ENCODE assay signal across 17 cellular contexts in the genomic region with DNA sequence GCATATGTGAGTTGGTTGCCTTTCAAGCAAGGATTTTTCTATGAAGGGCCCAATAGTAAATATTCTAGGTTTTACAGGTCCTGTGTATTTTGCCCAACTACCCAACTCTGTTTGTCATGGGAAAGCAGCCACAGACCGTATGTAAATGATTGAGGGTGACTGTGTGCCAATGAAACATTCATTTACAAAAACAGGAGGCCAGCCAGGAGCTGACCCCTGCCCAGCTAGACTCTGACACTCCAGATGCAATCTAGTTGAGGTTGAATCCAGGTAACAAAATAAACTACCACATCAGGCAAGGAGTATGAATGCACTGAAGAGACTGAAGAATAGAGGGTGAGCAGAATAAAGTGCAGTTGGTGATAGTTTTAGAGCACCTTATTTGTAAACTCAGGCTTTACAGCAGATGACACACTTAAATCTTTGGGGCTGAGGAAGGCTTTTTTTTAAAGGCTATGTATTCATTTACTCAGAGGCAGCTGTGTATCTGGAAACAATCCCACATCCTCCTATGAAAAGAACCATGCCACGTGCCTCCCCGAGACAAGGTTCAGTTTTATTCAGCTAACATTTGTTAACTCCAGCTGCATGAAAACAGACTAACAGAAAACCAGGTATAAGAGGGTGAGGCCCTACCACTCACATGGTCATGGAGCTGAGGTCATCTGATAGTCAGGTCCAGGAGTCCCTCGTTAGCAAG.
A peak's percentile ranks its signal among the peaks of the same experiment; 100 is the strongest.
DNase-seq lines count a peak whose midpoint lies in the region; ATAC-seq and TF ChIP-seq lines count a peak whose summit lies in the region.
"Had no signal": no experiment of that assay in that cellular context is flagged by ENCODE, and none has a peak within 500 bp of the region (broad histone marks: within the 10 kb centered on the region; RNA-seq: fewer than 3 reads in every experiment).

No MANE protein-coding gene starts in this region.

- no peak overlapping the region for H3K4me3 ChIP-seq in naive thymus-derived CD4-positive, alpha-beta T cell (ENCODE audit: low read length)
- H3K4me3 ChIP-seq: BLaER1 treated with 17β-estradiol and CSF1 and Interleukin-3, amounts not matched to agents 10 nM and 100 nM had no signal

- peak overlapping the region; percentile 1 to 90 (median 73) for H3K27ac Mint-ChIP-seq in naive thymus-derived CD4-positive, alpha-beta T cell
- no peak overlapping the region for H3K27ac Mint-ChIP-seq in HFFc6
- H3K27ac Mint-ChIP-seq: activated B cell treated with CpG ODN at 0.5 μM for 24 hours, T-helper 17 cell, type B pancreatic cell had no signal

- no peaks in the 10 kb centered on the region for H3K27me3 Mint-ChIP-seq in naive thymus-derived CD4-positive, alpha-beta T cell
- peaks cover 2% of the 10 kb centered on the region for H3K27me3 Mint-ChIP-seq in HFFc6 (ENCODE audit: insufficient read depth)
- H3K27me3 Mint-ChIP-seq: activated B cell treated with CpG ODN at 0.5 μM for 24 hours, type B pancreatic cell had no signal

- POLR2A ChIA-PET in naive thymus-derived CD4-positive, alpha-beta T cell (lab: Charles Lee), result interaction anchor here (1.0 to 1.9 kb wide), 6 partner anchors 8 to 190 kb away, joined by 3 to 9 read pairs (median 4); a partner anchor contains a TSS

- H3K4me1 ChIP-seq in naive thymus-derived CD4-positive, alpha-beta T cell (ENCODE audit: control insufficient read depth in 2 of 2, insufficient read depth in 2 of 2, low read length in 2 of 2), result peaks cover 0 to 50% of the 10 kb centered on the region in 2 donors

- H3K27me3 ChIP-seq in naive thymus-derived CD4-positive, alpha-beta T cell (ENCODE audit: control insufficient read depth in 2 of 2, insufficient read depth in 2 of 2, low read length in 2 of 2), result no peaks in the 10 kb centered on the region

- CTCF ChIA-PET in naive thymus-derived CD4-positive, alpha-beta T cell (lab: Charles Lee), result interaction anchor here (0.9 kb wide), 1 partner anchor 111 kb away, joined by 3 read pairs; a partner anchor contains a TSS

- DNase-seq in NCI-H2029 (lab: John Stamatoyannopoulos, UW) (peak; percentile 12), NCI-H2029 treated with DMSO at 0.1 percent for 48 hours (lab: John Stamatoyannopoulos, UW) (no peak), LHCN-M2 (ENCODE audit: low read depth) (peak; percentile 11), fibroblast of gingiva (ENCODE audit: low read depth) (peak; percentile 9), HFFc6 (no peak)
- peak in 7 of 9 donors; percentile 16 to 77 (median 64) for DNase-seq in naive thymus-derived CD4-positive, alpha-beta T cell
- DNase-seq: 8988T; activated B cell treated with CpG ODN at 0.5 μM for 24 hours; caudate nucleus; DMS79; nucleus accumbens; stimulated activated CD4-positive, alpha-beta T cell treated with anti-CD3 and anti-CD28 coated beads, Interleukin-4, amount 100 ng/mL, for 4 hours; T-helper 17 cell had no signal

- ATAC-seq in naive thymus-derived CD4-positive, alpha-beta T cell, result peak; percentile 67
- no peak for ATAC-seq in GM18861 (IDR thresholded peaks at IDR 0.05; ENCODE audit: unreplicated experiment)
- ATAC-seq in HG02763 (IDR thresholded peaks at IDR 0.05; ENCODE audit: unreplicated experiment), result no peak
- ATAC-seq: T-helper 17 cell had no signal

- H3K36me3 ChIP-seq in naive thymus-derived CD4-positive, alpha-beta T cell (ENCODE audit: control insufficient read depth in 2 of 3, insufficient read depth in 3 of 3, low read length in 3 of 3), result no peaks in the 10 kb centered on the region
- H3K36me3 ChIP-seq: BLaER1 treated with 17β-estradiol and CSF1 and Interleukin-3, amounts not matched to agents 10 nM and 100 nM had no signal

- peaks cover 23 to 93% (median 79%) of the 10 kb centered on the region in 7 donors for H3K4me1 Mint-ChIP-seq in naive thymus-derived CD4-positive, alpha-beta T cell
- H3K4me1 Mint-ChIP-seq in HFFc6 (ENCODE audit: low read depth), result peaks cover 22% of the 10 kb centered on the region
- H3K4me1 Mint-ChIP-seq: activated B cell treated with CpG ODN at 0.5 μM for 24 hours had no signal

- H3K27ac ChIP-seq in naive thymus-derived CD4-positive, alpha-beta T cell (ENCODE audit: low read depth, low read length), result no peak overlapping the region
- H3K27ac ChIP-seq: BLaER1 treated with 17β-estradiol and CSF1 and Interleukin-3, amounts not matched to agents 10 nM and 100 nM had no signal

- no peaks in the 10 kb centered on the region for H3K9me3 ChIP-seq in naive thymus-derived CD4-positive, alpha-beta T cell (ENCODE audit: control insufficient read depth in 2 of 3, low read length in 3 of 3)
- H3K9me3 ChIP-seq: BLaER1 treated with 17β-estradiol and CSF1 and Interleukin-3, amounts not matched to agents 10 nM and 100 nM had no signal

- TF ChIP-seq CTCF in HFFc6 (IDR thresholded peaks at IDR 0.05), result no peak

- no peaks in the 10 kb centered on the region for H3K9me3 Mint-ChIP-seq in naive thymus-derived CD4-positive, alpha-beta T cell
- H3K9me3 Mint-ChIP-seq in HFFc6, result no peaks in the 10 kb centered on the region
- H3K9me3 Mint-ChIP-seq: activated B cell treated with CpG ODN at 0.5 μM for 24 hours, type B pancreatic cell had no signal

- intact Hi-C loops in naive thymus-derived CD4-positive, alpha-beta T cell (cut with micrococcal nuclease), result loop anchor here in 1 of 2 donors (1.0 to 5.0 kb wide), 4 partner anchors 9 to 59 kb away; a partner anchor contains a TSS

- H3K36me3 Mint-ChIP-seq in naive thymus-derived CD4-positive, alpha-beta T cell, result no peaks in the 10 kb centered on the region
- H3K36me3 Mint-ChIP-seq in HFFc6 (ENCODE audit: low read depth), result no peaks in the 10 kb centered on the region
- H3K36me3 Mint-ChIP-seq: type B pancreatic cell had no signal

- peak overlapping the region in 5 of 10 donors; percentile 4 to 56 (median 40) for H3K4me3 Mint-ChIP-seq in naive thymus-derived CD4-positive, alpha-beta T cell
- no peak overlapping the region for H3K4me3 Mint-ChIP-seq in HFFc6
- H3K4me3 Mint-ChIP-seq: activated B cell treated with CpG ODN at 0.5 μM for 24 hours, T-helper 17 cell, type B pancreatic cell had no signal

Comparison
In these comparisons a context has a peak if more than half of its experiments do, and no peak if none do; other contexts are left out.
1. DNase-seq: peak in NCI-H2029 (single experiment), LHCN-M2 (single experiment), fibroblast of gingiva (single experiment) and naive thymus-derived CD4-positive, alpha-beta T cell (7 of 9); none in NCI-H2029 treated with DMSO at 0.1 percent for 48 hours (single experiment) and HFFc6 (single experiment).